In genomic region chr17:134332-134785, GRCh38 we compare ENCODE assay signal across 8 cellular contexts. TPM values are rescaled to one million over a fixed set of nuclear protein-coding genes. Genes with fewer than 3 reads are reported as not detected.
A peak's percentile ranks its signal among the peaks of the same experiment; 100 is the strongest.
DNase-seq lines count a peak whose midpoint lies in the region; ATAC-seq and TF ChIP-seq lines count a peak whose summit lies in the region.
"Not testable (repeated sequence)": the region's sequence is repeated elsewhere in the genome, so short reads cannot be mapped to it uniquely, and the experiment has no call there.

No MANE protein-coding gene starts in this region.

- peak; percentile 14; the same call in 1 of the 2 replicates for TF ChIP-seq CTCF in 22Rv1 (IDR thresholded peaks at IDR 0.05)
- not testable (repeated sequence) for TF ChIP-seq CTCF in RWPE2 (IDR thresholded peaks at IDR 0.05; ENCODE audit: poor library complexity, severe bottlenecking); omental fat pad (IDR thresholded peaks at IDR 0.05)

- not testable (repeated sequence) for H3K36me3 ChIP-seq in RWPE2 (ENCODE audit: low read depth)

- ATAC-seq in GM18868 (IDR thresholded peaks at IDR 0.05; ENCODE audit: unreplicated experiment) (peak; percentile 90), GM21737 (IDR thresholded peaks at IDR 0.05; ENCODE audit: unreplicated experiment) (peak; percentile 79), HG03108 (IDR thresholded peaks at IDR 0.05; ENCODE audit: unreplicated experiment) (peak; percentile 78), RWPE2 (ENCODE audit: low read depth) (peak; percentile 63), Right ventricle myocardium superior (ENCODE audit: poor library complexity) (peak; percentile 58), omental fat pad (ENCODE audit: low FRiP score) (peak; percentile 77)

- intact Hi-C loops in Right ventricle myocardium superior (cut with DNase I): not testable (repeated sequence)

- DNase-seq in RWPE2 (ENCODE audit: low spot score); omental fat pad (ENCODE audit: low spot score): not testable (repeated sequence)
- peak; percentile 61 for DNase-seq in activated effector memory CD4-positive, alpha-beta T cell treated with anti-CD3 and anti-CD28 coated beads, Interleukin-2, amount 50 U/mL, for 16 hours
- peak; percentile 44 for DNase-seq in Right ventricle myocardium superior

- not testable (repeated sequence) for H3K27ac ChIP-seq in 22Rv1; RWPE2 (ENCODE audit: poor library complexity, severe bottlenecking)

- H3K9me3 ChIP-seq in RWPE2 (ENCODE audit: severe bottlenecking): not testable (repeated sequence)

- not testable (repeated sequence) for H3K27me3 ChIP-seq in RWPE2 (ENCODE audit: insufficient read depth, poor library complexity, severe bottlenecking)

- not testable (repeated sequence) for H3K4me1 ChIP-seq in RWPE2 (ENCODE audit: insufficient read depth, poor library complexity, severe bottlenecking)

- H3K4me3 ChIP-seq in RWPE2 (ENCODE audit: severe bottlenecking): not testable (repeated sequence)

RNA-seq across cellular contexts. Expression of gene SCGB1C2, which starts 3.0 kb away (rescaled TPM):
- not detected for total RNA-seq in Right ventricle myocardium superior
- total RNA-seq in omental fat pad: not detected

RNA-seq across cellular contexts. Expression of gene DOC2B, which starts 47.1 kb away (rescaled TPM):
- total RNA-seq in Right ventricle myocardium superior: 3.4 TPM
- total RNA-seq in omental fat pad: 10 to 100 TPM in 2 of 4 donors, 1 to 10 TPM in 2; 4.9 to 41.9 (median 19.3) TPM
